Comparison of ENCODE assay signal across 21 cellular contexts in genomic region chr4:15427715-15428114, GRCh38. TPM values are rescaled to one million over a fixed set of nuclear protein-coding genes. Genes with fewer than 3 reads are reported as not detected.
DNase-seq lines count a peak whose midpoint lies in the region; ATAC-seq, FAIRE-seq and TF ChIP-seq lines count a peak whose summit lies in the region.
"Had no signal": no experiment of that assay in that cellular context is flagged by ENCODE, and none has a peak within 500 bp of the region (broad histone marks: within the 10 kb centered on the region; RNA-seq: fewer than 3 reads in every experiment).

A gene with protein sequence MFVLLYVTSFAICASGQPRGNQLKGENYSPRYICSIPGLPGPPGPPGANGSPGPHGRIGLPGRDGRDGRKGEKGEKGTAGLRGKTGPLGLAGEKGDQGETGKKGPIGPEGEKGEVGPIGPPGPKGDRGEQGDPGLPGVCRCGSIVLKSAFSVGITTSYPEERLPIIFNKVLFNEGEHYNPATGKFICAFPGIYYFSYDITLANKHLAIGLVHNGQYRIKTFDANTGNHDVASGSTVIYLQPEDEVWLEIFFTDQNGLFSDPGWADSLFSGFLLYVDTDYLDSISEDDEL (plus strand): TSS chr4:15428033. CDS start chr4:15435744, 7,711 bp downstream.

- H2BK15ac ChIP-seq in H1 (ENCODE audit: low read length) = no peak within 1 kb of the TSS

- TF ChIP-seq POLR2A in H1 (IDR thresholded peaks at IDR 0.05; ENCODE audit: control extremely low read depth in 1 of 2, low read depth in 2 of 2, low read length in 2 of 2) (no peak), transverse colon (IDR thresholded peaks at IDR 0.05) (no peak)

- H3K9ac ChIP-seq in H1 (replicated peaks in 1 of 4; ENCODE audit: extremely low read depth in 1 of 4, low read depth in 3 of 4, low read length in 3 of 4) (no peak within 1 kb of the TSS), parathyroid adenoma (no peak within 1 kb of the TSS)

- H3K4me2 ChIP-seq in H1 (ENCODE audit: insufficient read depth in 1 of 2, low read depth in 2 of 2, low read length in 2 of 2) (no peak within 1 kb of the TSS), parathyroid adenoma (ENCODE audit: low read length) (peak within 1 kb of the TSS; percentile 6)

- no peaks in the 10 kb centered on the region for H4K20me1 ChIP-seq in H1 (replicated peaks in 1 of 2; ENCODE audit: control insufficient read depth in 1 of 2, insufficient read depth in 2 of 2, low read length in 2 of 2)

- WGBS in H1 (ENCODE audit: extremely low coverage in 1 of 2, insufficient coverage in 1 of 2, insufficient read length in 1 of 2, insufficient replicate concordance in 2 of 2, low coverage in 1 of 2, low lambda C conversion rate in 2 of 2, missing lambda C conversion rate in 1 of 2), 2 experiments = 79% methylated on average over 3 of the region's 3 CpGs; no CpG with 5 or more reads in 1 of the 2 experiments
- WGBS in transverse colon (ENCODE audit: low coverage in 1 of 2), 2 donors = 57% methylated on average over 3 of the region's 3 CpGs; no CpG with 5 or more reads in 1 of the 2 donors

- H3K4me3 ChIP-seq in H1 (ENCODE audit: extremely low read depth in 1 of 4, insufficient read depth in 2 of 4, low read depth in 3 of 4, low read length in 4 of 4) = no peak within 1 kb of the TSS
- peak within 1 kb of the TSS in 1 of 2 donors; percentile 5 for H3K4me3 ChIP-seq in right atrium auricular region
- H3K4me3 ChIP-seq in parathyroid adenoma (ENCODE audit: low read depth, low read length) = no peak within 1 kb of the TSS
- peak within 1 kb of the TSS in 1 of 4 donors; percentile 6 for H3K4me3 ChIP-seq in transverse colon
- H3K4me3 ChIP-seq: K562 had no signal

- H2BK5ac ChIP-seq in H1 (ENCODE audit: low read depth, low read length) = no peak within 1 kb of the TSS

- H3K4me1 ChIP-seq in H1 (replicated peaks in 1 of 4; ENCODE audit: control insufficient read depth in 3 of 4, insufficient read depth in 4 of 4, low read length in 3 of 4) (no peaks in the 10 kb centered on the region), right atrium auricular region (peaks cover 0 to 6% of the 10 kb centered on the region in 2 donors), parathyroid adenoma (no peaks in the 10 kb centered on the region), transverse colon (peaks cover 0 to 21% (median 5%) of the 10 kb centered on the region in 4 donors)

- FAIRE-seq in H1 (lab: Jason Lieb, UNC) = no peak
- FAIRE-seq: frontal cortex, GM18507, K562, urothelium cell line had no signal

- no peak within 1 kb of the TSS for H3K23ac ChIP-seq in H1 (ENCODE audit: insufficient read length)

- H3K14ac ChIP-seq in H1 (ENCODE audit: insufficient read length) = no peak within 1 kb of the TSS

- DNase-seq in H1 (ENCODE audit: low read depth in 1 of 2, low spot score in 2 of 2) (no peak), right atrium auricular region (ENCODE audit: low spot score) (no peak), transverse colon (no peak), GDM1 (lab: John Stamatoyannopoulos, UW) (no peak), NCI-H446 (lab: John Stamatoyannopoulos, UW) (no peak)
- DNase-seq: activated CD4-positive, alpha-beta T cell treated with anti-CD3 and anti-CD28 coated beads for 48 hours; activated gamma-delta T cell; left colon; MV-4-11; naive B cell; NCI-H2029 treated with DMSO at 0.1 percent for 48 hours; SHP77 had no signal

- H3K79me2 ChIP-seq in H1 (ENCODE audit: control insufficient read depth in 1 of 2, insufficient read depth in 2 of 2, low read length in 2 of 2) (no peaks in the 10 kb centered on the region), parathyroid adenoma (no peaks in the 10 kb centered on the region)

- H2BK12ac ChIP-seq in H1 (ENCODE audit: low read depth, low read length) = no peak within 1 kb of the TSS

- H3K27me3 ChIP-seq in H1 (replicated peaks in 1 of 4; ENCODE audit: control insufficient read depth in 3 of 4, extremely low read depth in 1 of 4, insufficient read depth in 3 of 4, low read length in 3 of 4) (no peaks in the 10 kb centered on the region), right atrium auricular region (no peaks in the 10 kb centered on the region), parathyroid adenoma (ENCODE audit: control insufficient read depth, insufficient read depth, low read length) (no peaks in the 10 kb centered on the region), transverse colon (no peaks in the 10 kb centered on the region)

- H3K36me3 ChIP-seq in H1 (ENCODE audit: control insufficient read depth in 2 of 4, insufficient read depth in 4 of 4, low read length in 3 of 4) = no peaks in the 10 kb centered on the region
- no peaks in the 10 kb centered on the region for H3K36me3 ChIP-seq in right atrium auricular region
- no peaks in the 10 kb centered on the region for H3K36me3 ChIP-seq in parathyroid adenoma (ENCODE audit: control insufficient read depth, insufficient read depth, low read length)
- no peaks in the 10 kb centered on the region for H3K36me3 ChIP-seq in transverse colon

- TF ChIP-seq RAD21 in H1 (IDR thresholded peaks at IDR 0.05 in 1 of 2, conservative IDR thresholded peaks at IDR 0.05 in 1 of 2; ENCODE audit: low read depth in 2 of 2, low read length in 2 of 2) = no peak

- H3K9me3 ChIP-seq in H1 (ENCODE audit: insufficient read depth in 2 of 2, low read depth in 1 of 2, low read length in 1 of 2) (no peaks in the 10 kb centered on the region), right atrium auricular region (no peaks in the 10 kb centered on the region), parathyroid adenoma (ENCODE audit: control insufficient read depth, low read length) (no peaks in the 10 kb centered on the region), transverse colon (no peaks in the 10 kb centered on the region)

- ATAC-seq in HG02588 (IDR thresholded peaks at IDR 0.05; ENCODE audit: unreplicated experiment) (no peak), GM18502 (IDR thresholded peaks at IDR 0.05; ENCODE audit: poor library complexity, unreplicated experiment) (no peak)
- ATAC-seq: K562, left colon had no signal

- in situ Hi-C loops in transverse colon (cut with MboI; ENCODE audit: low pct_ligation_motif_present in 1 of 4, low pct_unique_long_range_greater_than_20kb in 1 of 4, low sequenced_read_pairs in 3 of 4) = no loop called here

- CTCF ChIA-PET in H1 (lab: Charles Lee; ENCODE audit: partially characterized antibody) = interaction anchor here (1.0 kb wide), 1 partner anchor 29 kb away, joined by 3 read pairs; no protein-coding TSS in a partner anchor

- H4K8ac ChIP-seq in H1 (ENCODE audit: extremely low read depth, insufficient read depth, low read length) = no peak within 1 kb of the TSS

- H3K56ac ChIP-seq in H1 (replicated peaks; ENCODE audit: insufficient read length, low read depth, low read length) = no peak within 1 kb of the TSS

- H2AK5ac ChIP-seq in H1 (ENCODE audit: low read depth, low read length) = no peak within 1 kb of the TSS

- no peak within 1 kb of the TSS for H2BK120ac ChIP-seq in H1 (replicated peaks; ENCODE audit: low read depth, low read length)

- no peak for TF ChIP-seq CTCF in H1 (IDR thresholded peaks at IDR 0.05; ENCODE audit: control extremely low read depth in 1 of 3, insufficient read depth in 1 of 3, low read depth in 1 of 3, low read length in 3 of 3)
- TF ChIP-seq CTCF in right atrium auricular region (IDR thresholded peaks at IDR 0.05) = no peak
- TF ChIP-seq CTCF in parathyroid adenoma (IDR thresholded peaks at IDR 0.05) = no peak
- TF ChIP-seq CTCF in transverse colon (IDR thresholded peaks at IDR 0.05) = no peak

- no peaks in the 10 kb centered on the region for H3K79me1 ChIP-seq in H1 (ENCODE audit: low read depth, low read length)

- no peak within 1 kb of the TSS for H4K91ac ChIP-seq in H1 (replicated peaks; ENCODE audit: insufficient read length, low read length)

- H3K18ac ChIP-seq in H1 (ENCODE audit: extremely low read depth, low read length) = no peak within 1 kb of the TSS

- intact Hi-C loops in transverse colon (cut with DNase I; ENCODE audit: low total_unique reads) = no loop called here

- no peak within 1 kb of the TSS for H4K5ac ChIP-seq in H1 (ENCODE audit: insufficient read length, low read depth, low read length)

- H3K23me2 ChIP-seq in H1 (ENCODE audit: low read depth, low read length) = no peaks in the 10 kb centered on the region

- peak within 1 kb of the TSS; percentile 73; the same call in 1 of the 2 replicates for H2AFZ ChIP-seq in H1 (ENCODE audit: low read length)
- no peak within 1 kb of the TSS for H2AFZ ChIP-seq in parathyroid adenoma

- H3K4ac ChIP-seq in H1 (replicated peaks; ENCODE audit: insufficient read length, low read depth, low read length) = no peak within 1 kb of the TSS

- POLR2A ChIA-PET in H1 (lab: Charles Lee; ENCODE audit: partially characterized antibody) = interaction anchor here (0.7 kb wide), 1 partner anchor 228 kb away, joined by 3 read pairs; the partner anchor contains the start of gene FBXL5

- no peak for TF ChIP-seq EP300 in H1 (IDR thresholded peaks at IDR 0.05; ENCODE audit: borderline replicate concordance in 1 of 2, low read depth in 2 of 2, low read length in 2 of 2)
- TF ChIP-seq EP300 in transverse colon (IDR thresholded peaks at IDR 0.05; ENCODE audit: low read depth) = no peak

- H2BK20ac ChIP-seq in H1 (ENCODE audit: low read length) = no peak within 1 kb of the TSS

- no peak within 1 kb of the TSS for H3K27ac ChIP-seq in H1 (ENCODE audit: low read depth, low read length)
- H3K27ac ChIP-seq in right atrium auricular region = peak within 1 kb of the TSS; percentile 14 to 59
- peak within 1 kb of the TSS; percentile 16 for H3K27ac ChIP-seq in parathyroid adenoma
- peak within 1 kb of the TSS; percentile 51 to 79 (median 66) for H3K27ac ChIP-seq in transverse colon

TF ChIP-seq in H1, 55 proteins besides CTCF, POLR2A, EP300 and RAD21:
- no peak for TF ChIP-seq SUZ12 (IDR thresholded peaks at IDR 0.05; ENCODE audit: low read length)
- TF ChIP-seq SP4 (IDR thresholded peaks at IDR 0.05; ENCODE audit: low read length) = no peak
- no peak for TF ChIP-seq JUND (IDR thresholded peaks at IDR 0.05; ENCODE audit: low read length)
- no peak for TF ChIP-seq CREB1 (IDR thresholded peaks at IDR 0.05)
- TF ChIP-seq RFX5 (IDR thresholded peaks at IDR 0.05; ENCODE audit: borderline replicate concordance, low read depth, low read length) = no peak
- no peak for TF ChIP-seq TBP (IDR thresholded peaks at IDR 0.05; ENCODE audit: low read depth, low read length)
- no peak for TF ChIP-seq EGR1 (IDR thresholded peaks at IDR 0.05; ENCODE audit: borderline replicate concordance, low read depth, low read length)

RNA-seq across cellular contexts. Expression of the gene that starts here (rescaled TPM):
- total RNA-seq in H1 (2021; fragmentation: NEBNext Ultra II Directional; extraction: Animal tissue kit (Norgen Biotek cat#: 25700)) = not detected in 2 replicates
- not detected in 2 replicates for polyA plus RNA-seq in H1 (2011; rRNA removed)
- polyA plus RNA-seq in H1 (2011; cell fraction: cytosol; rRNA removed) = not detected
- polyA plus RNA-seq in H1 (2011; cell fraction: nucleus; rRNA removed) = not detected
- polyA plus RNA-seq in H1 (2012, experiment 1 of 2) = not detected in 4 replicates
- not detected for polyA plus RNA-seq in H1 (2012, experiment 2 of 2)
- polyA plus RNA-seq in H1 (2013, experiment 1 of 2) = not detected
- polyA plus RNA-seq in H1 (2013, experiment 2 of 2) = not detected
- polyA minus RNA-seq in H1 (2011; rRNA and poly(A)+ RNA removed) = not detected in 2 replicates
- not detected for polyA minus RNA-seq in H1 (2011; cell fraction: cytosol; rRNA and poly(A)+ RNA removed)
- not detected for polyA minus RNA-seq in H1 (2011; cell fraction: nucleus; rRNA and poly(A)+ RNA removed)
- 1 to 10 TPM; 1.0 to 2.9 TPM for total RNA-seq in right atrium auricular region
- total RNA-seq in transverse colon = 1 to 10 TPM in 3 of 4 donors, not detected in 1; 3.7 to 8.4 (median 3.7) TPM
- total RNA-seq: Daoy, K562, NCI-H460 had no signal
- polyA plus RNA-seq: K562 had no signal
